In genomic region chr16:89909777-89910716, GRCh38 we compare ENCODE assay signal across 8 cellular contexts. TPM values are rescaled to one million over a fixed set of nuclear protein-coding genes. Genes with fewer than 3 reads are reported as not detected.
DNase-seq lines count a peak whose midpoint lies in the region; ATAC-seq and TF ChIP-seq lines count a peak whose summit lies in the region.

No MANE protein-coding gene starts in this region.

- H3K27ac Mint-ChIP-seq in chondrocyte (ENCODE audit: unreplicated experiment): no peak overlapping the region

- peak; percentile 19 for DNase-seq in NCI-H146 (lab: John Stamatoyannopoulos, UW)
- DNase-seq in NCI-H146 treated with DMSO at 0.1 percent for 48 hours (lab: John Stamatoyannopoulos, UW; ENCODE audit: unreplicated experiment): no peak
- DNase-seq in NCI-H1436 treated with DMSO at 0.1 percent for 48 hours (lab: John Stamatoyannopoulos, UW): peak; percentile 31
- DNase-seq in activated CD4-positive, CD25-positive, alpha-beta regulatory T cell treated with anti-CD3 and anti-CD28 coated beads, Interleukin-2, amount 50 U/mL, for 72 hours: peak; percentile 69
- DNase-seq in chondrocyte (ENCODE audit: low spot score): peak; percentile 94
- DNase-seq in left colon: peak; percentile 77 to 84
- DNase-seq in stimulated activated CD4-positive, alpha-beta T cell treated with anti-CD3 and anti-CD28 coated beads, Interleukin-4, amount 100 ng/mL, for 4 hours: peak; percentile 54 to 67

- peaks cover 2% of the 10 kb centered on the region for H3K4me1 Mint-ChIP-seq in chondrocyte (ENCODE audit: low read depth)

- H3K4me3 Mint-ChIP-seq in chondrocyte (ENCODE audit: unreplicated experiment): no peak overlapping the region

- ATAC-seq in left colon (peak; percentile 90), HG02840 (IDR thresholded peaks at IDR 0.05; ENCODE audit: low FRiP score, unreplicated experiment) (no peak)

- peak; percentile 87 for TF ChIP-seq CTCF in chondrocyte (IDR thresholded peaks at IDR 0.05)

- no peaks in the 10 kb centered on the region for H3K27me3 Mint-ChIP-seq in chondrocyte (ENCODE audit: low read depth)

- H3K9me3 Mint-ChIP-seq in chondrocyte (ENCODE audit: low read depth): no peaks in the 10 kb centered on the region

- H3K36me3 Mint-ChIP-seq in chondrocyte (ENCODE audit: low read depth): peaks cover 31% of the 10 kb centered on the region

- intact Hi-C loops in left colon (cut with DNase I, micrococcal nuclease): no loop called here

RNA-seq across cellular contexts. Expression of gene MC1R, which starts 8.6 kb away (rescaled TPM):
- total RNA-seq in chondrocyte (3.2 to 7.9 TPM (median 4.2 TPM) in 3 replicates), left colon (1 to 10 TPM; 2.1 to 4.3 TPM)

RNA-seq across cellular contexts. Expression of gene TUBB3, which starts 13.1 kb away (rescaled TPM):
- total RNA-seq in chondrocyte (97.1 to 117 TPM (median 104 TPM) in 3 replicates), left colon (1 to 10 TPM; 3.3 to 4.2 TPM)

RNA-seq across cellular contexts. Expression of gene TCF25, which starts 36.7 kb away (rescaled TPM):
- 200 to 237 TPM (median 212 TPM) in 3 replicates for total RNA-seq in chondrocyte
- 100 to 1,000 TPM; 152 to 210 TPM for total RNA-seq in left colon

RNA-seq across cellular contexts. Expression of gene DEF8, which starts 38.5 kb away (rescaled TPM):
- 69.0 to 77.4 TPM (median 70.4 TPM) in 3 replicates for total RNA-seq in chondrocyte
- total RNA-seq in left colon: 10 to 100 TPM; 25.4 to 34.0 TPM

Comparison
In these comparisons a context has a peak if more than half of its experiments do, and no peak if none do; other contexts are left out.
1. RNA of gene TUBB3, which starts 13.1 kb away (total RNA-seq): 97.1 to 117 TPM in chondrocyte; 3.3 to 4.2 TPM in left colon; every median in the first group is over 10 times any median in the second.